In the genomic region with DNA sequence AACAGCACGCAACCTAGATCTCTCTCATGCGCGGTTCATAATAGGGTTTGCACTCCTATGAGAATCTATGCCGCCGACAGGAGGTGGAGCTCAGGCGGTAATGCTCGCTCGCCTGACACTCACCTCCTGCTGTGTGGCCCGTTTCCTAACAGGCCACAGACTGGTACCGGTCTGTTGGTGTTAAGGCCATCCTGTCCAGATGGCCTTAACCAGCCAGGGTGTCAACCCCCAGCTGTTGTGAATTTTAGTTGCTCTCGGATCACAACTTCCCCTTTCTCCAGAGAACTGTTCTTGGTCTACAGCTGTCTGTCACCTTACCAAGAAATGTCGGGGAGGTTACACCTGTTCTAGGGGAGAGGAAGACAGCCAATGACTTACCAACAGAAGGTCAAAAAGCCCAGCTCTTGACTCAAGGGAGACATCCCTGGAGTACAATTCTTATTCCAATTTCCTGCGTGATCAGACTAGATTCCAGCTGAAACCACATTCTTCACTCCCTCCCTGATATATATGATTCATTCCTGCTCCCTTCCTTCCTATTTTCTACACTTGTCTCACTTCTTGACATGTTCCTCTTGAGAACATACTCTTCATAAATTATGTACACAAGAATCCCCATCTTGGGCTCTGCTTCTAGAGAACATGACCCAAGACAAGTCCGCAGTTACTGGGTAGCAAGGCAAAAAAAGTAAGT, we compare ENCODE assay signal across 10 cellular contexts. TPM values are rescaled to one million over a fixed set of nuclear protein-coding genes. Genes with fewer than 3 reads are reported as not detected.
DNase-seq lines count a peak whose midpoint lies in the region; ATAC-seq lines count a peak whose summit lies in the region.
"Had no signal": no experiment of that assay in that cellular context is flagged by ENCODE, and none has a peak within 500 bp of the region (broad histone marks: within the 10 kb centered on the region; RNA-seq: fewer than 3 reads in every experiment).

No MANE protein-coding gene starts in this region.

- no peaks in the 10 kb centered on the region for H3K79me2 ChIP-seq in Karpas-422 (ENCODE audit: low read length)

- no peaks in the 10 kb centered on the region for H3K36me3 ChIP-seq in Karpas-422 (ENCODE audit: insufficient read depth, low read length)

- no peaks in the 10 kb centered on the region for H3K36me3 Mint-ChIP-seq in stimulated activated effector memory CD8-positive, alpha-beta T cell treated with anti-CD3 and anti-CD28 coated beads, Interleukin-12 subunit alpha, Interleukin-12 subunit beta, amount 100 ng/mL, for 72 hours
- H3K36me3 Mint-ChIP-seq: activated naive CD4-positive, alpha-beta T cell treated with anti-CD3 and anti-CD28 coated beads, Interleukin-2, amount 10 ng/mL, durations not matched to agents 7 days and 5 days had no signal

- H3K27ac Mint-ChIP-seq in stimulated activated effector memory CD8-positive, alpha-beta T cell treated with anti-CD3 and anti-CD28 coated beads, Interleukin-12 subunit alpha, Interleukin-12 subunit beta, amount 100 ng/mL, for 72 hours = no peak overlapping the region
- H3K27ac Mint-ChIP-seq: activated naive CD4-positive, alpha-beta T cell treated with anti-CD3 and anti-CD28 coated beads, Interleukin-2, amount 10 ng/mL, durations not matched to agents 7 days and 5 days had no signal

- no peaks in the 10 kb centered on the region for H3K9me3 ChIP-seq in Karpas-422 (ENCODE audit: low read length)

- H4K20me1 ChIP-seq in Karpas-422 (ENCODE audit: insufficient read depth, low read depth, low read length) = no peaks in the 10 kb centered on the region

- H3K27me3 ChIP-seq in Karpas-422 (ENCODE audit: low read length) = no peaks in the 10 kb centered on the region

- H3K27ac ChIP-seq in Karpas-422 (ENCODE audit: low read length) = no peak overlapping the region

- in situ Hi-C loops in KBM-7 (cut with MboI; ENCODE audit: low pct_unique_long_range_greater_than_20kb, low sequenced_read_pairs) = no loop called here

- H3K9me3 Mint-ChIP-seq in stimulated activated effector memory CD8-positive, alpha-beta T cell treated with anti-CD3 and anti-CD28 coated beads, Interleukin-12 subunit alpha, Interleukin-12 subunit beta, amount 100 ng/mL, for 72 hours = no peaks in the 10 kb centered on the region
- H3K9me3 Mint-ChIP-seq: activated naive CD4-positive, alpha-beta T cell treated with anti-CD3 and anti-CD28 coated beads, Interleukin-2, amount 10 ng/mL, durations not matched to agents 7 days and 5 days; neural crest cell had no signal

- peak; percentile 50 for ATAC-seq in GM18508 (IDR thresholded peaks at IDR 0.05; ENCODE audit: insufficient read depth, unreplicated experiment)
- ATAC-seq in GM21723 (IDR thresholded peaks at IDR 0.05; ENCODE audit: unreplicated experiment) = peak; percentile 96
- peak; percentile 68 for ATAC-seq in left ventricle myocardium superior
- ATAC-seq in stimulated activated effector memory CD8-positive, alpha-beta T cell treated with anti-CD3 and anti-CD28 coated beads, Interleukin-12 subunit alpha, Interleukin-12 subunit beta, amount 100 ng/mL, for 72 hours = no peak

- H3K9me2 ChIP-seq in Karpas-422 (replicated peaks; ENCODE audit: insufficient read depth, low read length) = no peaks in the 10 kb centered on the region

- no peak overlapping the region for H3K4me2 ChIP-seq in Karpas-422 (ENCODE audit: low read depth, low read length, poor library complexity, severe bottlenecking)

- DNase-seq in KBM-7 (peak; percentile 96), left ventricle myocardium superior (peak; percentile 28), head of caudate nucleus (no peak), Karpas-422 (no peak)
- DNase-seq in stimulated activated effector memory CD8-positive, alpha-beta T cell treated with anti-CD3 and anti-CD28 coated beads, Interleukin-12 subunit alpha, Interleukin-12 subunit beta, amount 100 ng/mL, for 72 hours (ENCODE audit: low spot score in 2 of 2) = no peak
- no peak for DNase-seq in stimulated activated naive CD4-positive, alpha-beta T cell (lab: John Stamatoyannopoulos, UW)
- DNase-seq: activated naive CD4-positive, alpha-beta T cell treated with anti-CD3 and anti-CD28 coated beads, Interleukin-2, amount 10 ng/mL, durations not matched to agents 7 days and 5 days had no signal

- H3K9ac ChIP-seq in Karpas-422 (ENCODE audit: low read length) = no peak overlapping the region

- no peaks in the 10 kb centered on the region for H3K4me1 ChIP-seq in Karpas-422 (ENCODE audit: low read length)

- no peaks in the 10 kb centered on the region for H3K4me1 Mint-ChIP-seq in stimulated activated effector memory CD8-positive, alpha-beta T cell treated with anti-CD3 and anti-CD28 coated beads, Interleukin-12 subunit alpha, Interleukin-12 subunit beta, amount 100 ng/mL, for 72 hours
- H3K4me1 Mint-ChIP-seq: neural crest cell had no signal

- no peak overlapping the region for H2AFZ ChIP-seq in Karpas-422 (ENCODE audit: low read length)

- intact Hi-C loops in left ventricle myocardium superior (cut with micrococcal nuclease) (no loop called here), head of caudate nucleus (cut with DNase I) (no loop called here)

- H3K4me3 Mint-ChIP-seq in stimulated activated effector memory CD8-positive, alpha-beta T cell treated with anti-CD3 and anti-CD28 coated beads, Interleukin-12 subunit alpha, Interleukin-12 subunit beta, amount 100 ng/mL, for 72 hours = no peak overlapping the region
- H3K4me3 Mint-ChIP-seq: activated naive CD4-positive, alpha-beta T cell treated with anti-CD3 and anti-CD28 coated beads, Interleukin-2, amount 10 ng/mL, durations not matched to agents 7 days and 5 days; neural crest cell had no signal

- H3K4me3 ChIP-seq in Karpas-422 (ENCODE audit: low read length) = no peak overlapping the region

RNA-seq across cellular contexts. Expression of a gene that starts 23.1 kb away (rescaled TPM):
- total RNA-seq in left ventricle myocardium superior = 20.1 TPM
- not detected in 2 replicates for total RNA-seq in Karpas-422 (2014; rRNA removed; shearing (Covaris generic); ENCODE audit: low replicate concordance)

RNA-seq across cellular contexts. Expression of a gene that starts 40.3 kb away (rescaled TPM):
- 34.3 TPM for total RNA-seq in left ventricle myocardium superior
- 7.9 and 8.2 TPM in 2 replicates for total RNA-seq in Karpas-422 (2014; rRNA removed; shearing (Covaris generic); ENCODE audit: low replicate concordance)

Comparison
In these comparisons a context has a peak if more than half of its experiments do, and no peak if none do; other contexts are left out.
1. DNase-seq: peak in KBM-7 (single experiment) and left ventricle myocardium superior (single experiment); none in head of caudate nucleus (0 of 42), Karpas-422 (single experiment), stimulated activated effector memory CD8-positive, alpha-beta T cell treated with anti-CD3 and anti-CD28 coated beads, Interleukin-12 subunit alpha, Interleukin-12 subunit beta, amount 100 ng/mL, for 72 hours (0 of 2) and stimulated activated naive CD4-positive, alpha-beta T cell (0 of 6).
2. RNA of a gene that starts 23.1 kb away (total RNA-seq): 20.1 TPM in left ventricle myocardium superior (single experiment); not detected in Karpas-422; every median in the first group is over 10 times any median in the second.